1 cellular context compared by ENCODE assay signal in genomic region chr9:129677456-129677855, GRCh38.
TF ChIP-seq lines count a peak whose summit lies in the region.

No MANE protein-coding gene starts in this region.

TF ChIP-seq in K562, 482 proteins besides CTCF, POLR2A, EP300 and RAD21:
- TF ChIP-seq HDAC6 (IDR thresholded peaks at IDR 0.05; ENCODE audit: low read depth, low read length): no peak
- peak; percentile 44 for TF ChIP-seq POLR2G (IDR thresholded peaks at IDR 0.05; ENCODE audit: low read depth, low read length)
- no peak for TF ChIP-seq MBD2 (IDR thresholded peaks at IDR 0.05; ENCODE audit: borderline replicate concordance, low read depth)
